1 cellular context compared by ENCODE assay signal in genomic region chr5:163916856-163917255, GRCh38.
TF ChIP-seq lines count a peak whose summit lies in the region.

No MANE protein-coding gene starts in this region.

TF ChIP-seq in HepG2, 621 proteins besides CTCF, POLR2A, EP300 and RAD21 (continued from another document):
- TF ChIP-seq ETS1 (CRISPR knock-in tag; IDR thresholded peaks at IDR 0.05) = no peak
- TF ChIP-seq ZNF17 (CRISPR knock-in tag; IDR thresholded peaks at IDR 0.05) = no peak
- no peak for TF ChIP-seq GTF3A (CRISPR knock-in tag; conservative IDR thresholded peaks at IDR 0.05)
- no peak for TF ChIP-seq PITX1 (CRISPR knock-in tag; IDR thresholded peaks at IDR 0.05)
- no peak for TF ChIP-seq ZSCAN25 (CRISPR knock-in tag; IDR thresholded peaks at IDR 0.05)
- no peak for TF ChIP-seq FOSL2 (CRISPR knock-in tag; IDR thresholded peaks at IDR 0.05)
- no peak for TF ChIP-seq KLF13 (CRISPR knock-in tag; IDR thresholded peaks at IDR 0.05)
- no peak for TF ChIP-seq ZSCAN5A (CRISPR knock-in tag; IDR thresholded peaks at IDR 0.05; ENCODE audit: borderline replicate concordance)
- TF ChIP-seq MED13 (CRISPR knock-in tag; IDR thresholded peaks at IDR 0.05) = no peak
- no peak for TF ChIP-seq ZC3H13 (CRISPR knock-in tag; IDR thresholded peaks at IDR 0.05)
- no peak for TF ChIP-seq ZNF652 (CRISPR knock-in tag; IDR thresholded peaks at IDR 0.05; ENCODE audit: borderline replicate concordance, low read depth)
- TF ChIP-seq AKAP8 (CRISPR knock-in tag; IDR thresholded peaks at IDR 0.05) = no peak
